In genomic region chr2:30252723-30253688, GRCh38 we compare ENCODE assay signal across 8 cellular contexts. TPM values are rescaled to one million over a fixed set of nuclear protein-coding genes. Genes with fewer than 3 reads are reported as not detected.
DNase-seq lines count a peak whose midpoint lies in the region; ATAC-seq, FAIRE-seq and TF ChIP-seq lines count a peak whose summit lies in the region.

No MANE protein-coding gene starts in this region.

- TF ChIP-seq CTCF in PC-3 (conservative IDR thresholded peaks at IDR 0.05; ENCODE audit: low read depth, low read length) (no peak), glutamatergic neuron (IDR thresholded peaks at IDR 0.05; ENCODE audit: partially characterized antibody, unreplicated experiment) (no peak)

- CTCF ChIA-PET in PC-3 (lab: Charles Lee), result no interaction called here

- H4K20me1 ChIP-seq in BLaER1, result peaks cover 62% of the 10 kb centered on the region
- no peaks in the 10 kb centered on the region for H4K20me1 ChIP-seq in PC-3 (ENCODE audit: low read length)

- no peak overlapping the region for H3K4me2 ChIP-seq in BLaER1
- no peak overlapping the region for H3K4me2 ChIP-seq in PC-3 (ENCODE audit: low read length)

- H3F3A ChIP-seq in PC-3 (ENCODE audit: low read length, unreplicated experiment), result no peaks in the 10 kb centered on the region

- H3K27ac Mint-ChIP-seq in activated naive CD4-positive, alpha-beta T cell treated with anti-CD3 and anti-CD28 coated beads, Interleukin-2, amount 50 U/mL, for 72 hours, result peak overlapping the region; percentile 77 to 95
- no peak overlapping the region for H3K27ac Mint-ChIP-seq in glutamatergic neuron (ENCODE audit: unreplicated experiment)

- peaks cover 30% of the 10 kb centered on the region for H3K4me1 Mint-ChIP-seq in glutamatergic neuron (ENCODE audit: low read depth, unreplicated experiment)

- H3K79me2 ChIP-seq in PC-3 (ENCODE audit: low read length), result no peaks in the 10 kb centered on the region

- BruUV-seq in PC-3 (replicated peaks; lab: Mats Ljungman, UMichigan), result no TSS peak

- H3K9ac ChIP-seq in BLaER1 (no peak overlapping the region), PC-3 (ENCODE audit: low read length) (no peak overlapping the region)

- H3K9me3 Mint-ChIP-seq in activated naive CD4-positive, alpha-beta T cell treated with anti-CD3 and anti-CD28 coated beads, Interleukin-2, amount 50 U/mL, for 72 hours, result peaks cover 0 to 1% of the 10 kb centered on the region in 2 donors
- peaks cover 3% of the 10 kb centered on the region for H3K9me3 Mint-ChIP-seq in glutamatergic neuron (ENCODE audit: unreplicated experiment)

- no peaks in the 10 kb centered on the region for H3K9me3 ChIP-seq in BLaER1
- no peaks in the 10 kb centered on the region for H3K9me3 ChIP-seq in PC-3 (ENCODE audit: low read length)
- no peaks in the 10 kb centered on the region for H3K9me3 ChIP-seq in right cardiac atrium (ENCODE audit: control insufficient read depth, low read length)
- no peaks in the 10 kb centered on the region for H3K9me3 ChIP-seq in small intestine (ENCODE audit: control insufficient read depth, low read depth)

- H3K27ac ChIP-seq in BLaER1 (peak overlapping the region; percentile 35; the same call in 1 of the 2 replicates), PC-3 (ENCODE audit: low read length) (no peak overlapping the region), right cardiac atrium (ENCODE audit: low read length) (peak overlapping the region; percentile 82), small intestine (ENCODE audit: low read depth in 1 of 2, low read length in 1 of 2) (peak overlapping the region; percentile 33 to 64)

- H3K36me3 ChIP-seq in BLaER1 (peaks cover 79% of the 10 kb centered on the region), PC-3 (ENCODE audit: low read depth, low read length) (no peaks in the 10 kb centered on the region), small intestine (ENCODE audit: control insufficient read depth in 2 of 2, insufficient read depth in 2 of 2, low read length in 2 of 2) (peaks cover 0 to 4% of the 10 kb centered on the region in 2 donors)

- no peak for FAIRE-seq in small intestine (lab: Jason Lieb, UNC)

- DNase-seq in PC-3 (peak; percentile 25), right cardiac atrium (peak; percentile 71 to 87 (median 84)), small intestine (peak; percentile 86), glutamatergic neuron (no peak), GM19238 (ENCODE audit: insufficient read length, low spot score) (no peak)
- DNase-seq in activated naive CD4-positive, alpha-beta T cell treated with anti-CD3 and anti-CD28 coated beads, Interleukin-2, amount 50 U/mL, for 72 hours (ENCODE audit: low spot score in 2 of 2), result peak; percentile 63 to 75
- no peak for DNase-seq in effector CD8-positive, alpha-beta T cell (lab: John Stamatoyannopoulos, UW)

- ATAC-seq in PC-3, result no peak
- peak; percentile 85 to 91 for ATAC-seq in activated naive CD4-positive, alpha-beta T cell treated with anti-CD3 and anti-CD28 coated beads, Interleukin-2, amount 50 U/mL, for 72 hours
- ATAC-seq in right cardiac atrium, result peak; percentile 89 to 94

- H3K4me3 ChIP-seq in BLaER1, result no peak overlapping the region
- H3K4me3 ChIP-seq in PC-3 (ENCODE audit: low read length), result no peak overlapping the region
- H3K4me3 ChIP-seq in right cardiac atrium (ENCODE audit: low read length), result no peak overlapping the region
- no peak overlapping the region for H3K4me3 ChIP-seq in small intestine (ENCODE audit: low read depth in 1 of 2, low read length in 2 of 2)

- H3K27me3 ChIP-seq in BLaER1 (no peaks in the 10 kb centered on the region), PC-3 (ENCODE audit: low read length) (peaks cover 5% of the 10 kb centered on the region; the same call in 1 of the 2 replicates), right cardiac atrium (ENCODE audit: control insufficient read depth, insufficient read depth) (no peaks in the 10 kb centered on the region), small intestine (ENCODE audit: control insufficient read depth in 2 of 2, insufficient read depth in 2 of 2, low read length in 2 of 2) (no peaks in the 10 kb centered on the region)

- 31% methylated on average over 7 of the region's 7 CpGs for WGBS in right cardiac atrium
- whole genome bisulfite sequencing in small intestine, 3 donors, result 5 to 21% (median 14%) methylated on average over 7 of the region's 7 CpGs

- no peak overlapping the region for H3K4me3 Mint-ChIP-seq in glutamatergic neuron (ENCODE audit: unreplicated experiment)

- H3K4me1 ChIP-seq in BLaER1, result peaks cover 23% of the 10 kb centered on the region
- no peaks in the 10 kb centered on the region for H3K4me1 ChIP-seq in PC-3 (ENCODE audit: insufficient read depth, low read length)
- peaks cover 23% of the 10 kb centered on the region for H3K4me1 ChIP-seq in right cardiac atrium (ENCODE audit: control insufficient read depth, insufficient read depth, low read length)
- H3K4me1 ChIP-seq in small intestine (ENCODE audit: control insufficient read depth in 2 of 2, insufficient read depth in 1 of 2, low read depth in 1 of 2, low read length in 1 of 2), result peaks cover 13 to 14% of the 10 kb centered on the region in 2 donors

- peaks cover 16 to 73% of the 10 kb centered on the region in 2 donors for H3K36me3 Mint-ChIP-seq in activated naive CD4-positive, alpha-beta T cell treated with anti-CD3 and anti-CD28 coated beads, Interleukin-2, amount 50 U/mL, for 72 hours
- H3K36me3 Mint-ChIP-seq in glutamatergic neuron (ENCODE audit: unreplicated experiment), result no peaks in the 10 kb centered on the region

- H3K27me3 Mint-ChIP-seq in glutamatergic neuron (ENCODE audit: unreplicated experiment), result peaks cover 7% of the 10 kb centered on the region

- POLR2A ChIA-PET in PC-3 (lab: Charles Lee; ENCODE audit: unreplicated experiment), result no interaction called here

- intact Hi-C loops in PC-3 (cut with micrococcal nuclease), result no loop called here
- intact Hi-C loops in right cardiac atrium (cut with DNase I), result no loop called here

- no peak overlapping the region for H2AFZ ChIP-seq in PC-3 (ENCODE audit: low read length)

- no peaks in the 10 kb centered on the region for H3K9me2 ChIP-seq in PC-3 (replicated peaks; ENCODE audit: low read length)

RNA-seq across cellular contexts. Expression of gene LBH, which starts 21.7 kb away (rescaled TPM):
- total RNA-seq in PC-3 (2014; rRNA removed), result 0.40 and 5.8 TPM in 2 replicates
- 10 to 100 TPM; 67.0 to 88.2 TPM for total RNA-seq in activated naive CD4-positive, alpha-beta T cell treated with anti-CD3 and anti-CD28 coated beads, Interleukin-2, amount 50 U/mL, for 72 hours
- total RNA-seq in right cardiac atrium, result 10 to 100 TPM; 22.9 to 31.3 (median 24.2) TPM
- 12.4 TPM for polyA plus RNA-seq in right cardiac atrium
- polyA plus RNA-seq in small intestine, result 10 to 100 TPM in 2 of 3 donors, 1 to 10 TPM in 1; 3.8 to 17.6 (median 12.2) TPM
- 112 TPM for total RNA-seq in glutamatergic neuron (ENCODE audit: unreplicated experiment)

Comparison
In these comparisons a context has a peak if more than half of its experiments do, and no peak if none do; other contexts are left out.
1. DNase-seq: peak in PC-3 (single experiment), activated naive CD4-positive, alpha-beta T cell treated with anti-CD3 and anti-CD28 coated beads, Interleukin-2, amount 50 U/mL, for 72 hours (2 of 2), right cardiac atrium (3 of 3) and small intestine (single experiment); none in glutamatergic neuron (single experiment), effector CD8-positive, alpha-beta T cell (single experiment) and GM19238 (single experiment).